In the genomic region with DNA sequence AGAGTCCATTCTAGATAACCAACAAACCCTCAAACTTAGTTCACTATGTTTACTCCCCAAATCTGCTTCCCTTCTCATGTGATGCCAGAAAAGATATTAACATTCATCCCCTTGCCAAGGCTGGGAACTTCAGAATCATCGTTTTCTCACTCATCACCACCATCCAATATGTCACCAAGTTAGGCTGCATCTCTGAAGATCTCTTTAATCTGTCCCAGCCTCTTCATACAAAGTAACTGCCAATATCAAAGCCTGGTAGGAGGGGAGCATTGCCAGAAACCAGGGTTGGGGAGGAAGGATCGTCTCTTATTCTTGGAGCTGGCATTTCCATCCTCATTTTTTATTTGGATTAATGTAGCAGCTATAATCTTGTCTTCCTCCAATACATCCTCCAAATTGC, we compare ENCODE assay signal across 15 cellular contexts.
DNase-seq lines count a peak whose midpoint lies in the region; ATAC-seq and TF ChIP-seq lines count a peak whose summit lies in the region.
"Had no signal": no experiment of that assay in that cellular context is flagged by ENCODE, and none has a peak within 500 bp of the region (broad histone marks: within the 10 kb centered on the region; RNA-seq: fewer than 3 reads in every experiment).

No MANE protein-coding gene starts in this region.

- intact Hi-C loops in activated naive CD4-positive, alpha-beta T cell treated with anti-CD3 and anti-CD28 coated beads for 36 hours (cut with micrococcal nuclease), result no loop called here

- H3K9me3 Mint-ChIP-seq in activated naive CD4-positive, alpha-beta T cell treated with anti-CD3 and anti-CD28 coated beads, Interleukin-2, amount 50 U/mL, for 24 hours, result no peaks in the 10 kb centered on the region
- peaks cover 12% of the 10 kb centered on the region for H3K9me3 Mint-ChIP-seq in activated naive CD4-positive, alpha-beta T cell treated with anti-CD3 and anti-CD28 coated beads for 36 hours
- peaks cover 12% of the 10 kb centered on the region for H3K9me3 Mint-ChIP-seq in type B pancreatic cell

- ATAC-seq in HG02763 (IDR thresholded peaks at IDR 0.05; ENCODE audit: unreplicated experiment), result no peak

- TF ChIP-seq CTCF in type B pancreatic cell (conservative IDR thresholded peaks at IDR 0.05), result no peak

- H3K27me3 Mint-ChIP-seq in activated naive CD4-positive, alpha-beta T cell treated with anti-CD3 and anti-CD28 coated beads, Interleukin-2, amount 50 U/mL, for 24 hours, result no peaks in the 10 kb centered on the region
- H3K27me3 Mint-ChIP-seq in activated naive CD4-positive, alpha-beta T cell treated with anti-CD3 and anti-CD28 coated beads for 36 hours (ENCODE audit: low read depth), result no peaks in the 10 kb centered on the region
- H3K27me3 Mint-ChIP-seq in type B pancreatic cell, result no peaks in the 10 kb centered on the region
- H3K27me3 Mint-ChIP-seq: IgD-negative memory B cell had no signal

- peaks cover 45% of the 10 kb centered on the region for H3K4me1 Mint-ChIP-seq in activated naive CD4-positive, alpha-beta T cell treated with anti-CD3 and anti-CD28 coated beads, Interleukin-2, amount 50 U/mL, for 24 hours
- peaks cover 40% of the 10 kb centered on the region for H3K4me1 Mint-ChIP-seq in activated naive CD4-positive, alpha-beta T cell treated with anti-CD3 and anti-CD28 coated beads for 36 hours (ENCODE audit: low read depth)
- peaks cover 15% of the 10 kb centered on the region for H3K4me1 Mint-ChIP-seq in type B pancreatic cell (ENCODE audit: unreplicated experiment)

- H3K36me3 Mint-ChIP-seq in activated naive CD4-positive, alpha-beta T cell treated with anti-CD3 and anti-CD28 coated beads, Interleukin-2, amount 50 U/mL, for 24 hours, result peaks cover 5% of the 10 kb centered on the region
- H3K36me3 Mint-ChIP-seq in activated naive CD4-positive, alpha-beta T cell treated with anti-CD3 and anti-CD28 coated beads for 36 hours (ENCODE audit: low read depth), result no peaks in the 10 kb centered on the region
- peaks cover 7% of the 10 kb centered on the region for H3K36me3 Mint-ChIP-seq in type B pancreatic cell

- no peak overlapping the region for H3K4me3 Mint-ChIP-seq in activated naive CD4-positive, alpha-beta T cell treated with anti-CD3 and anti-CD28 coated beads, Interleukin-2, amount 50 U/mL, for 24 hours
- H3K4me3 Mint-ChIP-seq in activated naive CD4-positive, alpha-beta T cell treated with anti-CD3 and anti-CD28 coated beads for 36 hours, result no peak overlapping the region
- H3K4me3 Mint-ChIP-seq in type B pancreatic cell, result no peak overlapping the region
- H3K4me3 Mint-ChIP-seq: IgD-negative memory B cell had no signal

- peak overlapping the region; percentile 36 for H3K27ac Mint-ChIP-seq in activated naive CD4-positive, alpha-beta T cell treated with anti-CD3 and anti-CD28 coated beads, Interleukin-2, amount 50 U/mL, for 24 hours
- H3K27ac Mint-ChIP-seq in activated naive CD4-positive, alpha-beta T cell treated with anti-CD3 and anti-CD28 coated beads for 36 hours, result no peak overlapping the region
- peak overlapping the region; percentile 38 for H3K27ac Mint-ChIP-seq in type B pancreatic cell
- H3K27ac Mint-ChIP-seq: IgD-negative memory B cell had no signal

- DNase-seq in NCI-H2029 treated with DMSO at 0.1 percent for 48 hours (lab: John Stamatoyannopoulos, UW) (peak; percentile 1), NCI-H2029 (lab: John Stamatoyannopoulos, UW) (no peak), SK-N-DZ (ENCODE audit: low spot score) (peak; percentile 28), type B pancreatic cell (ENCODE audit: extremely low spot score, unreplicated experiment) (no peak), NCI-H2081 (lab: John Stamatoyannopoulos, UW) (no peak)
- DNase-seq in activated naive CD4-positive, alpha-beta T cell treated with anti-CD3 and anti-CD28 coated beads for 36 hours, result no peak
- DNase-seq: DMS153, NCI-H1105, NCI-H1694 treated with DMSO at 0.1 percent for 48 hours, NCI-H2227 treated with DMSO at 0.1 percent for 48 hours, NCI-H526 treated with DMSO at 0.1 percent for 48 hours, T-helper 1 cell had no signal

- CTCF ChIA-PET in activated naive CD4-positive, alpha-beta T cell treated with anti-CD3 and anti-CD28 coated beads for 36 hours (lab: Charles Lee), result no interaction called here

Comparison
In these comparisons a context has a peak if more than half of its experiments do, and no peak if none do; other contexts are left out.
1. DNase-seq: peak in NCI-H2029 treated with DMSO at 0.1 percent for 48 hours (single experiment) and SK-N-DZ (single experiment); none in NCI-H2029 (single experiment), activated naive CD4-positive, alpha-beta T cell treated with anti-CD3 and anti-CD28 coated beads for 36 hours (single experiment), type B pancreatic cell (single experiment) and NCI-H2081 (0 of 2).